In genomic region chr1:63042278-63042677, GRCh38 we compare ENCODE assay signal across 23 cellular contexts.
DNase-seq lines count a peak whose midpoint lies in the region; ATAC-seq and TF ChIP-seq lines count a peak whose summit lies in the region.
"Had no signal": no experiment of that assay in that cellular context is flagged by ENCODE, and none has a peak within 500 bp of the region (broad histone marks: within the 10 kb centered on the region; RNA-seq: fewer than 3 reads in every experiment).

No MANE protein-coding gene starts in this region.

- no peaks in the 10 kb centered on the region for H3K79me2 ChIP-seq in neural progenitor cell (ENCODE audit: low read depth)

- ATAC-seq in GM21367 (IDR thresholded peaks at IDR 0.05; ENCODE audit: unreplicated experiment) = no peak
- ATAC-seq: mucosa of descending colon had no signal

- DNase-seq in NCI-H1436 treated with DMSO at 0.1 percent for 48 hours (lab: John Stamatoyannopoulos, UW) (peak; percentile 49), NCI-H510A treated with DMSO at 0.1 percent for 48 hours (lab: John Stamatoyannopoulos, UW) (peak; percentile 73), neural progenitor cell (ENCODE audit: low spot score) (peak; percentile 36), KG1 (lab: John Stamatoyannopoulos, UW) (no peak), brain microvascular endothelial cell (no peak)
- DNase-seq: activated CD4-positive, alpha-beta T cell treated with anti-CD3 and anti-CD28 coated beads, Interleukin-2, amount 50 U/mL, for 48 hours; activated gamma-delta T cell treated with Interleukin-2 at 50 U/mL for 16 hours; CD4-positive, alpha-beta T cell; dermis blood vessel endothelial cell; DMS53; H7; head of caudate nucleus; mucosa of descending colon; NCI-H1694; NCI-H526; stimulated activated naive CD4-positive, alpha-beta T cell; T-helper 2 cell; tibial artery had no signal

- no peak overlapping the region for H3K27ac Mint-ChIP-seq in neural progenitor cell
- H3K27ac Mint-ChIP-seq: CD4-positive, alpha-beta T cell had no signal

- no peak for TF ChIP-seq CTCF in neural progenitor cell (IDR thresholded peaks at IDR 0.05)
- TF ChIP-seq CTCF in brain microvascular endothelial cell (IDR thresholded peaks at IDR 0.05; ENCODE audit: low read depth, low read length, missing control alignments) = no peak

- no peaks in the 10 kb centered on the region for H3K36me3 Mint-ChIP-seq in neural progenitor cell

- peaks cover 7% of the 10 kb centered on the region for H3F3A ChIP-seq in neural progenitor cell (ENCODE audit: low read depth)

- H3K9me3 ChIP-seq in HUES48 (ENCODE audit: control insufficient read depth, insufficient read depth, low read length) = no peaks in the 10 kb centered on the region
- no peaks in the 10 kb centered on the region for H3K9me3 ChIP-seq in neural progenitor cell (ENCODE audit: low read depth)
- H3K9me3 ChIP-seq: mucosa of descending colon, SJSA1, tibial artery had no signal

- H3K9me3 Mint-ChIP-seq in neural progenitor cell = peaks cover 3% of the 10 kb centered on the region
- H3K9me3 Mint-ChIP-seq: CD4-positive, alpha-beta T cell had no signal

- no peak overlapping the region for H2AFZ ChIP-seq in neural progenitor cell (replicated peaks)

- H3K4me3 ChIP-seq in HUES48 (ENCODE audit: low read depth, low read length) (no peak overlapping the region), neural progenitor cell (no peak overlapping the region), brain microvascular endothelial cell (ENCODE audit: low read depth, low read length) (no peak overlapping the region)
- H3K4me3 ChIP-seq: mucosa of descending colon, SJSA1, skin epidermis, tibial artery had no signal

- H3K4me3 Mint-ChIP-seq in neural progenitor cell = no peak overlapping the region
- H3K4me3 Mint-ChIP-seq: CD4-positive, alpha-beta T cell; neural crest cell had no signal

- H3K4me2 ChIP-seq in neural progenitor cell = peak overlapping the region; percentile 36

- H3K4me1 ChIP-seq in HUES48 (ENCODE audit: control insufficient read depth, insufficient read depth, low read length) (peaks cover 15% of the 10 kb centered on the region; the same call in 1 of the 2 replicates), neural progenitor cell (peaks cover 11% of the 10 kb centered on the region)
- H3K4me1 ChIP-seq: SJSA1, tibial artery had no signal

- H3K9ac ChIP-seq in HUES48 (ENCODE audit: low read depth, low read length) = no peak overlapping the region
- H3K9ac ChIP-seq in neural progenitor cell = no peak overlapping the region

- H3K4me1 Mint-ChIP-seq in neural progenitor cell = peaks cover 7% of the 10 kb centered on the region

- H4K20me1 ChIP-seq in neural progenitor cell (ENCODE audit: low read depth) = no peaks in the 10 kb centered on the region

- H3K27ac ChIP-seq in HUES48 (ENCODE audit: low read depth, low read length) = peak overlapping the region; percentile 25
- H3K27ac ChIP-seq in neural progenitor cell = no peak overlapping the region
- no peak overlapping the region for H3K27ac ChIP-seq in brain microvascular endothelial cell
- H3K27ac ChIP-seq: SJSA1, skin epidermis, tibial artery had no signal

- in situ Hi-C loops in brain microvascular endothelial cell (cut with HindIII; ENCODE audit: low pct_ligation_motif_present, low sequenced_read_pairs) = no loop called here

- H3K27me3 Mint-ChIP-seq in neural progenitor cell (ENCODE audit: insufficient read depth, low read depth) = peaks cover 7% of the 10 kb centered on the region

- no peaks in the 10 kb centered on the region for H3K36me3 ChIP-seq in HUES48 (ENCODE audit: control insufficient read depth, insufficient read depth, low read length)
- no peaks in the 10 kb centered on the region for H3K36me3 ChIP-seq in neural progenitor cell
- H3K36me3 ChIP-seq in brain microvascular endothelial cell (replicated peaks) = no peaks in the 10 kb centered on the region
- H3K36me3 ChIP-seq: SJSA1, tibial artery had no signal

- H3K27me3 ChIP-seq in HUES48 (ENCODE audit: control insufficient read depth, insufficient read depth, low read length) (no peaks in the 10 kb centered on the region), neural progenitor cell (no peaks in the 10 kb centered on the region), brain microvascular endothelial cell (replicated peaks) (no peaks in the 10 kb centered on the region)
- H3K27me3 ChIP-seq: tibial artery had no signal

Comparison
In these comparisons a context has a peak if more than half of its experiments do, and no peak if none do; other contexts are left out.
1. DNase-seq: peak in NCI-H1436 treated with DMSO at 0.1 percent for 48 hours (single experiment), NCI-H510A treated with DMSO at 0.1 percent for 48 hours (single experiment) and neural progenitor cell (single experiment); none in KG1 (single experiment) and brain microvascular endothelial cell (single experiment).